In the genomic region with DNA sequence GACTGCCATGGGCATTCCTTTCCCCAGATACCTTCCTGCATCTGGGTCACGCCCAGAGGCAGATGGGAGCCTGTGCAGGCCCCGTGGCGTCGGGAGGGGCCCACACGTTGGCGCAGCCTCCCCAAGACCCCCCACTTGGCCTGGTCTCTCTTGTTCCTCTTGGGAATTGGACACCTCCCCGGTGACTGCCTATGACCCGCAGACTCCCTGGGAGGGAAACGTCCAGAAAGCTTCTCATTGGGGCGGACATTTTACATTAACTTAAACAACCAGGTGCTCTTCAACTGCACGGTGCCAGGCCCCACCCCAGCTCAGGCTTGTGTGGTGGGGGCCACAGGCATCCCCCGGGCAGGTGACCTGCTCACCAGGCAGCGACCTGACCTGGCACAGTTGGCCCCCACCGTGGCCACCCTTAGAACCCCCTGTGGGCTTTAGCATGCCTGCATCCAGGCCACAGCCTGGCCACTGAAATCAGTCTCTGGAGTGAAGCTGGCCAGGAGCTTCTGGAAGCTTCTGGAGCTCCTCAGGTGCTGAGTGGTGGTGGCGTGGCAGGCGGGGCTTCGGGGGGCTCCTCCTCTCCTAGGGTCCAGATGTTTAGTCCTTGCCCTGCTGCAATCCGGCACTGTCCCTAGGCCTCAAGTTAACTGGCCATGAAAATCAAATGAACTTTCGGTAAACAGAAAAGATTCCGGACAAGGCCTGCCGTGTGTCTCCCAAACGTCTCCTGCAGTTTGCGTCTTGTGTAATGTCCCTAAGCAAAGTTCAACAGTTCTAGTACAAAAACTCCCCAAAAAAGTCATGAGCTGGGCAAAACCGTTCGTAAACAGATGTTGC, we compare ENCODE assay signal across 2 cellular contexts.
A peak's percentile ranks its signal among the peaks of the same experiment; 100 is the strongest.
TF ChIP-seq lines count a peak whose summit lies in the region.

No MANE protein-coding gene starts in this region.

TF ChIP-seq in WTC11, 78 proteins besides CTCF, POLR2A, EP300 and RAD21:
- TF ChIP-seq FOXP1 (CRISPR knock-in tag; IDR thresholded peaks at IDR 0.05; ENCODE audit: borderline replicate concordance), result no peak
- TF ChIP-seq GABPB1 (CRISPR knock-in tag; IDR thresholded peaks at IDR 0.05), result 0 out of 2 replicates have a peak, but pooled peaks have one; percentile 37

TF ChIP-seq in HepG2, 621 proteins besides CTCF, POLR2A, EP300 and RAD21 (continues in another document):
- TF ChIP-seq ZBTB1 (CRISPR knock-in tag; IDR thresholded peaks at IDR 0.05; ENCODE audit: borderline replicate concordance), result no peak
- TF ChIP-seq GMEB2 (CRISPR knock-in tag; IDR thresholded peaks at IDR 0.05; ENCODE audit: low read depth), result no peak
- no peak for TF ChIP-seq NFE2L2 (IDR thresholded peaks at IDR 0.05; ENCODE audit: low read length)
- no peak for TF ChIP-seq CHD2 (IDR thresholded peaks at IDR 0.05; ENCODE audit: low read depth, low read length)
- TF ChIP-seq ZNF160 (CRISPR knock-in tag; IDR thresholded peaks at IDR 0.05), result no peak
- TF ChIP-seq ZNF33A (CRISPR knock-in tag; IDR thresholded peaks at IDR 0.05; ENCODE audit: borderline replicate concordance), result no peak
- TF ChIP-seq ZNF563 (CRISPR knock-in tag; IDR thresholded peaks at IDR 0.05), result no peak
- TF ChIP-seq TBX2 (CRISPR knock-in tag; IDR thresholded peaks at IDR 0.05; ENCODE audit: borderline replicate concordance), result peak; percentile 85
- no peak for TF ChIP-seq FOXA1 (IDR thresholded peaks at IDR 0.05)
- TF ChIP-seq FOXA1 (CRISPR knock-in tag; IDR thresholded peaks at IDR 0.05), result peak; percentile 67
- no peak for TF ChIP-seq RBAK (CRISPR knock-in tag; IDR thresholded peaks at IDR 0.05)
- TF ChIP-seq, protein P1, sequence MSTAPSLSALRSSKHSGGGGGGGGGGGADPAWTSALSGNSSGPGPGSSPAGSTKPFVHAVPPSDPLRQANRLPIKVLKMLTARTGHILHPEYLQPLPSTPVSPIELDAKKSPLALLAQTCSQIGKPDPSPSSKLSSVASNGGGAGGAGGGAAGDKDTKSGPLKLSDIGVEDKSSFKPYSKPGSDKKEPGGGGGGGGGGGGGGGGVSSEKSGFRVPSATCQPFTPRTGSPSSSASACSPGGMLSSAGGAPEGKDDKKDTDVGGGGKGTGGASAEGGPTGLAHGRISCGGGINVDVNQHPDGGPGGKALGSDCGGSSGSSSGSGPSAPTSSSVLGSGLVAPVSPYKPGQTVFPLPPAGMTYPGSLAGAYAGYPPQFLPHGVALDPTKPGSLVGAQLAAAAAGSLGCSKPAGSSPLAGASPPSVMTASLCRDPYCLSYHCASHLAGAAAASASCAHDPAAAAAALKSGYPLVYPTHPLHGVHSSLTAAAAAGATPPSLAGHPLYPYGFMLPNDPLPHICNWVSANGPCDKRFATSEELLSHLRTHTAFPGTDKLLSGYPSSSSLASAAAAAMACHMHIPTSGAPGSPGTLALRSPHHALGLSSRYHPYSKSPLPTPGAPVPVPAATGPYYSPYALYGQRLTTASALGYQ (CRISPR knock-in tag; IDR thresholded peaks at IDR 0.05), result peak; percentile 52
- TF ChIP-seq ZNF34 (CRISPR knock-in tag; IDR thresholded peaks at IDR 0.05; ENCODE audit: borderline replicate concordance), result no peak
- TF ChIP-seq, protein P2, sequence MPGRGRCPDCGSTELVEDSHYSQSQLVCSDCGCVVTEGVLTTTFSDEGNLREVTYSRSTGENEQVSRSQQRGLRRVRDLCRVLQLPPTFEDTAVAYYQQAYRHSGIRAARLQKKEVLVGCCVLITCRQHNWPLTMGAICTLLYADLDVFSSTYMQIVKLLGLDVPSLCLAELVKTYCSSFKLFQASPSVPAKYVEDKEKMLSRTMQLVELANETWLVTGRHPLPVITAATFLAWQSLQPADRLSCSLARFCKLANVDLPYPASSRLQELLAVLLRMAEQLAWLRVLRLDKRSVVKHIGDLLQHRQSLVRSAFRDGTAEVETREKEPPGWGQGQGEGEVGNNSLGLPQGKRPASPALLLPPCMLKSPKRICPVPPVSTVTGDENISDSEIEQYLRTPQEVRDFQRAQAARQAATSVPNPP (CRISPR knock-in tag; IDR thresholded peaks at IDR 0.05), result no peak
- TF ChIP-seq ZBTB40 (IDR thresholded peaks at IDR 0.05), result no peak
- TF ChIP-seq ZBTB40 (CRISPR knock-in tag; IDR thresholded peaks at IDR 0.05), result no peak; the same call in 1 of the 2 replicates
- no peak for TF ChIP-seq SCMH1 (CRISPR knock-in tag; IDR thresholded peaks at IDR 0.05; ENCODE audit: borderline replicate concordance)
- no peak; the same call in 1 of the 2 replicates for TF ChIP-seq ZSCAN5A (CRISPR knock-in tag; IDR thresholded peaks at IDR 0.05; ENCODE audit: borderline replicate concordance)
- TF ChIP-seq, protein P3, sequence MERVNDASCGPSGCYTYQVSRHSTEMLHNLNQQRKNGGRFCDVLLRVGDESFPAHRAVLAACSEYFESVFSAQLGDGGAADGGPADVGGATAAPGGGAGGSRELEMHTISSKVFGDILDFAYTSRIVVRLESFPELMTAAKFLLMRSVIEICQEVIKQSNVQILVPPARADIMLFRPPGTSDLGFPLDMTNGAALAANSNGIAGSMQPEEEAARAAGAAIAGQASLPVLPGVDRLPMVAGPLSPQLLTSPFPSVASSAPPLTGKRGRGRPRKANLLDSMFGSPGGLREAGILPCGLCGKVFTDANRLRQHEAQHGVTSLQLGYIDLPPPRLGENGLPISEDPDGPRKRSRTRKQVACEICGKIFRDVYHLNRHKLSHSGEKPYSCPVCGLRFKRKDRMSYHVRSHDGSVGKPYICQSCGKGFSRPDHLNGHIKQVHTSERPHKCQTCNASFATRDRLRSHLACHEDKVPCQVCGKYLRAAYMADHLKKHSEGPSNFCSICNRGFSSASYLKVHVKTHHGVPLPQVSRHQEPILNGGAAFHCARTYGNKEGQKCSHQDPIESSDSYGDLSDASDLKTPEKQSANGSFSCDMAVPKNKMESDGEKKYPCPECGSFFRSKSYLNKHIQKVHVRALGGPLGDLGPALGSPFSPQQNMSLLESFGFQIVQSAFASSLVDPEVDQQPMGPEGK (CRISPR knock-in tag; IDR thresholded peaks at IDR 0.05), result no peak
- no peak; the same call in 1 of the 2 replicates for TF ChIP-seq KDM2A (CRISPR knock-in tag; IDR thresholded peaks at IDR 0.05; ENCODE audit: borderline replicate concordance, low read depth)
- peak; percentile 34; the same call in 1 of the 2 replicates for TF ChIP-seq TFDP1 (CRISPR knock-in tag; IDR thresholded peaks at IDR 0.05; ENCODE audit: borderline replicate concordance)
- no peak for TF ChIP-seq ATM (IDR thresholded peaks at IDR 0.05; ENCODE audit: borderline replicate concordance)
- TF ChIP-seq ARID5B (CRISPR knock-in tag; IDR thresholded peaks at IDR 0.05), result peak; percentile 75
- TF ChIP-seq ZNF556 (CRISPR knock-in tag; IDR thresholded peaks at IDR 0.05; ENCODE audit: borderline replicate concordance), result no peak
- TF ChIP-seq ISX (CRISPR knock-in tag; conservative IDR thresholded peaks at IDR 0.05), result no peak
- no peak; the same call in 1 of the 2 replicates for TF ChIP-seq SOX13 (IDR thresholded peaks at IDR 0.05)
- peak in 1 of 2 experiments; percentile 61; a peak in 1 of 4 replicates for TF ChIP-seq SOX13 (CRISPR knock-in tag; conservative IDR thresholded peaks at IDR 0.05 in 1 of 2, IDR thresholded peaks at IDR 0.05 in 1 of 2)
